8 cellular contexts compared by ENCODE assay signal in the genomic region with DNA sequence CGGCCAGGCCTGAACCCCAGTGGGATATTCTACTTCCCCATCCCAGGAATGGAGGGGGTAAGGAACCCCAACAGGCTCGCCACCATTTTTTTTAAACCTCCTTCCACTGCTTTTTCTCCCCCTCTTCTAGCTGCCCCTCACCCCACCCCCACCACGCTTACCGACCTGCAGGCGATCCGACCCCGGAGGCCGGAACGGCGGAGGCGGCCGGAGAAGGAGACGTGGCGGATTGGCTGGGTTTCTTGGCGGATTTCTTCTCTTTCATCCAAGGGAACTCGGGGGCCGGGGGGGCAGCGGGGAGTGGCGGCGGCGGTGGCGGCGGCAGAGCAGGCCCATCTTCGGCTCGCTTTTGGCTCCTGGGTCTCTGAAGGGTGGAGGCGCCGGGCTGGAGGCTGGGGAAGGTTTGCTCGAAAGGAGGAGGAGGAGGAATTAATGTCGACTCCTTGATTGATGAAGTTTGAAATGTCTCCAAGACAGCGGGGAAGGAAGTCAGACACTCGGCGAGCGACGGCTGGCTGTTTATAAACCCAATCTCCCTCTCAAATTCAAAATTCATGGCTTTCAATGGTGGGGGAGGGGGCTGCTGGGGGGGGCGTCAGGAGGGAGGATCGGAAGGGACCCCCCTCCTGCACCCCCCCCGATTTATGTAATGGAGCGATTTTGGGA. TPM values are rescaled to one million over a fixed set of nuclear protein-coding genes. Genes with fewer than 3 reads are reported as not detected.
DNase-seq lines count a peak whose midpoint lies in the region; ATAC-seq, FAIRE-seq and TF ChIP-seq lines count a peak whose summit lies in the region.

No MANE protein-coding gene starts in this region.

- TF ChIP-seq RAD21 in liver (IDR thresholded peaks at IDR 0.05): no peak
- TF ChIP-seq RAD21 in HepG2 (CRISPR knock-in tag; IDR thresholded peaks at IDR 0.05): no peak

- no peaks in the 10 kb centered on the region for H3K9me3 Mint-ChIP-seq in activated CD4-positive, alpha-beta memory T cell treated with anti-CD3 and anti-CD28 coated beads for 36 hours
- H3K9me3 Mint-ChIP-seq in nephron progenitor cell: no peaks in the 10 kb centered on the region

- H3K36me3 ChIP-seq in liver (ENCODE audit: control insufficient read depth in 4 of 4, insufficient read depth in 3 of 4, low read depth in 1 of 4, low read length in 3 of 4) (no peaks in the 10 kb centered on the region), HepG2 (replicated peaks in 1 of 2; ENCODE audit: control insufficient read depth in 1 of 2, insufficient read depth in 2 of 2, low read length in 2 of 2) (no peaks in the 10 kb centered on the region)

- H3K27ac Mint-ChIP-seq in activated CD4-positive, alpha-beta memory T cell treated with anti-CD3 and anti-CD28 coated beads for 36 hours: peak overlapping the region; percentile 96
- peak overlapping the region; percentile 100 for H3K27ac Mint-ChIP-seq in nephron progenitor cell

- H3K4me1 ChIP-seq in liver (ENCODE audit: control insufficient read depth in 4 of 4, insufficient read depth in 4 of 4, low read length in 3 of 4) (peaks cover 0 to 12% (median 3%) of the 10 kb centered on the region in 4 donors), HepG2 (ENCODE audit: insufficient read depth, low read length) (no peaks in the 10 kb centered on the region)

- peak overlapping the region; percentile 61 to 77 for H3K27ac ChIP-seq in liver (ENCODE audit: low read depth in 1 of 2, low read length in 2 of 2)
- H3K27ac ChIP-seq in HepG2 (ENCODE audit: extremely low read length, insufficient read depth, low read length): no peak overlapping the region

- no peak overlapping the region for H3K4me2 ChIP-seq in HepG2 (ENCODE audit: low read depth, low read length)

- H3K4me1 Mint-ChIP-seq in activated CD4-positive, alpha-beta memory T cell treated with anti-CD3 and anti-CD28 coated beads for 36 hours (ENCODE audit: low read depth): peaks cover 40% of the 10 kb centered on the region
- peaks cover 70% of the 10 kb centered on the region for H3K4me1 Mint-ChIP-seq in nephron progenitor cell

- CTCF ChIA-PET in HepG2 (lab: Yijun Ruan, JAX; ENCODE audit: low intra/inter-chr PET ratio, low total read pairs): no interaction called here
- CTCF ChIA-PET in activated CD4-positive, alpha-beta memory T cell treated with anti-CD3 and anti-CD28 coated beads for 36 hours (lab: Charles Lee): interaction anchor here (0.7 kb wide), 1 partner anchor 12 kb away, joined by 4 read pairs; no protein-coding TSS in a partner anchor

- intact Hi-C loops in HepG2 (cut with micrococcal nuclease; ENCODE audit: unreplicated experiment): no loop called here
- intact Hi-C loops in activated CD4-positive, alpha-beta memory T cell treated with anti-CD3 and anti-CD28 coated beads for 36 hours (cut with micrococcal nuclease): loop anchor here (5.0 kb wide), 1 partner anchor 33 kb away; a partner anchor contains a TSS

- H4K20me1 ChIP-seq in HepG2 (ENCODE audit: insufficient read depth, low read length): no peaks in the 10 kb centered on the region

- no TSS peak for BruUV-seq in HepG2 (replicated peaks; lab: Mats Ljungman, UMichigan)

- TF ChIP-seq POLR2A in HepG2 (IDR thresholded peaks at IDR 0.05; ENCODE audit: insufficient read depth in 1 of 2, low read depth in 2 of 2, low read length in 2 of 2): no peak

- peaks cover 11% of the 10 kb centered on the region for H3K36me3 Mint-ChIP-seq in activated CD4-positive, alpha-beta memory T cell treated with anti-CD3 and anti-CD28 coated beads for 36 hours
- H3K36me3 Mint-ChIP-seq in nephron progenitor cell (ENCODE audit: low read depth): peaks cover 37% of the 10 kb centered on the region

- TF ChIP-seq CTCF in liver (IDR thresholded peaks at IDR 0.05; ENCODE audit: low read depth, low read length, missing input control) (no peak), HepG2 (CRISPR knock-in tag; IDR thresholded peaks at IDR 0.05) (no peak), nephron progenitor cell (IDR thresholded peaks at IDR 0.05) (no peak)

- TF ChIP-seq EP300 in HepG2 (IDR thresholded peaks at IDR 0.05; ENCODE audit: low read depth in 2 of 2, low read length in 2 of 2) (no peak), HepG2 (CRISPR knock-in tag; IDR thresholded peaks at IDR 0.05; ENCODE audit: borderline replicate concordance) (no peak)

- 10% methylated on average over 38 of the region's 38 CpGs for whole genome bisulfite sequencing in liver
- 47% methylated on average over 38 of the region's 38 CpGs for WGBS in HepG2 (ENCODE audit: low lambda C conversion rate)

- no peak overlapping the region for H3K9ac ChIP-seq in liver (ENCODE audit: low read depth in 1 of 2, low read length in 2 of 2)
- H3K9ac ChIP-seq in HepG2 (ENCODE audit: insufficient read depth, low read depth, low read length): no peak overlapping the region

- DNase-seq in HepG2 (ENCODE audit: low spot score): no peak
- peak; percentile 63 for DNase-seq in activated CD4-positive, alpha-beta memory T cell treated with anti-CD3 and anti-CD28 coated beads for 36 hours
- DNase-seq in nephron progenitor cell: peak; percentile 80
- no peak for DNase-seq in dedifferentiated amniotic fluid mesenchymal stem cell (ENCODE audit: extremely low spot score)
- DNase-seq in MV-4-11 (lab: John Stamatoyannopoulos, UW): no peak

- no peak for FAIRE-seq in HepG2 (lab: Jason Lieb, UNC)

- no peak overlapping the region for H2AFZ ChIP-seq in HepG2 (ENCODE audit: low read length)

- in situ Hi-C loops in HepG2 (cut with HindIII; ENCODE audit: extremely low pct_ligation_motif_present, low pct_unique_long_range_greater_than_20kb): no loop called here

- peaks cover 18% of the 10 kb centered on the region for H3K27me3 Mint-ChIP-seq in activated CD4-positive, alpha-beta memory T cell treated with anti-CD3 and anti-CD28 coated beads for 36 hours
- peaks cover 6% of the 10 kb centered on the region for H3K27me3 Mint-ChIP-seq in nephron progenitor cell (ENCODE audit: low read depth, poor library complexity)

- no peaks in the 10 kb centered on the region for H3K79me2 ChIP-seq in HepG2 (ENCODE audit: insufficient read depth, low read length)

- no peaks in the 10 kb centered on the region for H3K9me3 ChIP-seq in liver (ENCODE audit: control insufficient read depth in 4 of 4, low read length in 3 of 4)
- no peaks in the 10 kb centered on the region for H3K9me3 ChIP-seq in HepG2 (ENCODE audit: low read length)

- peak overlapping the region; percentile 19 to 57 (median 44) for H3K4me3 ChIP-seq in liver (ENCODE audit: low read depth in 1 of 3, low read length in 3 of 3)
- H3K4me3 ChIP-seq in HepG2 (replicated peaks in 1 of 3; ENCODE audit: insufficient read depth in 1 of 3, low read depth in 2 of 3, low read length in 3 of 3): no peak overlapping the region

- ATAC-seq in HepG2: no peak
- peak; percentile 41 for ATAC-seq in esophagus mucosa
- no peak for ATAC-seq in HG02884 (IDR thresholded peaks at IDR 0.05; ENCODE audit: unreplicated experiment)

- peaks cover 2 to 14% (median 3%) of the 10 kb centered on the region in 4 donors for H3K27me3 ChIP-seq in liver (ENCODE audit: control insufficient read depth in 4 of 4, insufficient read depth in 4 of 4, low read length in 3 of 4)
- H3K27me3 ChIP-seq in HepG2 (ENCODE audit: control insufficient read depth in 1 of 2, insufficient read depth in 2 of 2, low read length in 2 of 2): peaks cover 8 to 98% of the 10 kb centered on the region in 2 experiments

- POLR2A ChIA-PET in HepG2 (lab: Yijun Ruan, JAX): no interaction called here
- POLR2A ChIA-PET in activated CD4-positive, alpha-beta memory T cell treated with anti-CD3 and anti-CD28 coated beads for 36 hours (lab: Charles Lee): interaction anchor here (1.2 kb wide), 1 partner anchor 12 kb away, joined by 3 read pairs; no protein-coding TSS in a partner anchor

- peak overlapping the region; percentile 84 for H3K4me3 Mint-ChIP-seq in activated CD4-positive, alpha-beta memory T cell treated with anti-CD3 and anti-CD28 coated beads for 36 hours
- H3K4me3 Mint-ChIP-seq in nephron progenitor cell: peak overlapping the region; percentile 99

RNA-seq across cellular contexts. Expression of a gene that starts 0.4 kb away (rescaled TPM):
- total RNA-seq in liver: 1 to 10 TPM in 1 of 2 donors, under 1 TPM in 1; 0.67 to 2.3 TPM
- polyA plus RNA-seq in liver: 1 to 10 TPM; 1.3 to 2.5 TPM
- total RNA-seq in HepG2 (2016; rRNA removed; fragmentation: Illumina TruSeq; extraction: Trizol): not detected in 2 replicates
- not detected in 2 replicates for total RNA-seq in HepG2 (2016; cell fraction: cytosol; rRNA removed; fragmentation: Illumina TruSeq; extraction: Trizol; ENCODE audit: low read depth)
- not detected in 2 replicates for total RNA-seq in HepG2 (2016; cell fraction: insoluble cytoplasmic fraction; rRNA removed; fragmentation: Illumina TruSeq; extraction: Trizol)
- total RNA-seq in HepG2 (2016; cell fraction: membrane; rRNA removed; fragmentation: Illumina TruSeq; extraction: Trizol): not detected in 2 replicates
- total RNA-seq in HepG2 (2016; cell fraction: nucleus; rRNA removed; fragmentation: Illumina TruSeq; extraction: Trizol): not detected in 2 replicates
- polyA plus RNA-seq in HepG2 (2011; rRNA removed): not detected in 2 replicates
- polyA plus RNA-seq in HepG2 (2011; cell fraction: cytosol; rRNA removed): not detected in 2 replicates
- not detected in 2 replicates for polyA plus RNA-seq in HepG2 (2011; cell fraction: nucleus; rRNA removed)
- not detected in 2 replicates for polyA plus RNA-seq in HepG2 (2012)
- polyA plus RNA-seq in HepG2 (2016; cell fraction: cytosol; fragmentation: Illumina TruSeq; extraction: Trizol; ENCODE audit: low read depth): not detected in 2 replicates
- polyA plus RNA-seq in HepG2 (2016; cell fraction: insoluble cytoplasmic fraction; fragmentation: Illumina TruSeq; extraction: Trizol; ENCODE audit: low read depth): not detected in 2 replicates
- polyA plus RNA-seq in HepG2 (2016; cell fraction: membrane; fragmentation: Illumina TruSeq; extraction: Trizol; ENCODE audit: low read depth): not detected in 2 replicates
- polyA plus RNA-seq in HepG2 (2016; cell fraction: nucleus; fragmentation: Illumina TruSeq; extraction: Trizol; ENCODE audit: insufficient read depth, low read depth): not detected in 2 replicates
- 0.28 TPM in 1 of 2 replicates, not detected in the other for polyA minus RNA-seq in HepG2 (2011; rRNA and poly(A)+ RNA removed; ENCODE audit: low replicate concordance)
- polyA minus RNA-seq in HepG2 (2011; cell fraction: cytosol; rRNA and poly(A)+ RNA removed): not detected in 2 replicates
- not detected in 2 replicates for polyA minus RNA-seq in HepG2 (2011; cell fraction: nucleus; rRNA and poly(A)+ RNA removed)
- 10 to 100 TPM; 13.3 to 16.8 TPM for total RNA-seq in activated CD4-positive, alpha-beta memory T cell treated with anti-CD3 and anti-CD28 coated beads for 36 hours
- 14.1 TPM for total RNA-seq in esophagus mucosa

RNA-seq across cellular contexts. Expression of a gene that starts 13.7 kb away (rescaled TPM):
- total RNA-seq in liver: not detected
- polyA plus RNA-seq in liver: not detected
- total RNA-seq in HepG2 (2016; rRNA removed; fragmentation: Illumina TruSeq; extraction: Trizol): not detected in 2 replicates
- not detected in 2 replicates for total RNA-seq in HepG2 (2016; cell fraction: cytosol; rRNA removed; fragmentation: Illumina TruSeq; extraction: Trizol; ENCODE audit: low read depth)
- not detected in 2 replicates for total RNA-seq in HepG2 (2016; cell fraction: insoluble cytoplasmic fraction; rRNA removed; fragmentation: Illumina TruSeq; extraction: Trizol)
- total RNA-seq in HepG2 (2016; cell fraction: membrane; rRNA removed; fragmentation: Illumina TruSeq; extraction: Trizol): not detected in 2 replicates
- not detected in 2 replicates for total RNA-seq in HepG2 (2016; cell fraction: nucleus; rRNA removed; fragmentation: Illumina TruSeq; extraction: Trizol)
- polyA plus RNA-seq in HepG2 (2011; rRNA removed): not detected in 2 replicates
- not detected in 2 replicates for polyA plus RNA-seq in HepG2 (2011; cell fraction: cytosol; rRNA removed)
- polyA plus RNA-seq in HepG2 (2011; cell fraction: nucleus; rRNA removed): not detected in 2 replicates
- polyA plus RNA-seq in HepG2 (2012): not detected in 2 replicates
- polyA plus RNA-seq in HepG2 (2016; cell fraction: cytosol; fragmentation: Illumina TruSeq; extraction: Trizol; ENCODE audit: low read depth): not detected in 2 replicates
- polyA plus RNA-seq in HepG2 (2016; cell fraction: insoluble cytoplasmic fraction; fragmentation: Illumina TruSeq; extraction: Trizol; ENCODE audit: low read depth): not detected in 2 replicates
- not detected in 2 replicates for polyA plus RNA-seq in HepG2 (2016; cell fraction: membrane; fragmentation: Illumina TruSeq; extraction: Trizol; ENCODE audit: low read depth)
- not detected in 2 replicates for polyA plus RNA-seq in HepG2 (2016; cell fraction: nucleus; fragmentation: Illumina TruSeq; extraction: Trizol; ENCODE audit: insufficient read depth, low read depth)
- polyA minus RNA-seq in HepG2 (2011; rRNA and poly(A)+ RNA removed; ENCODE audit: low replicate concordance): not detected in 2 replicates
- polyA minus RNA-seq in HepG2 (2011; cell fraction: cytosol; rRNA and poly(A)+ RNA removed): not detected in 2 replicates
- polyA minus RNA-seq in HepG2 (2011; cell fraction: nucleus; rRNA and poly(A)+ RNA removed): not detected in 2 replicates
- total RNA-seq in activated CD4-positive, alpha-beta memory T cell treated with anti-CD3 and anti-CD28 coated beads for 36 hours: not detected
- total RNA-seq in esophagus mucosa: 0.24 TPM

RNA-seq across cellular contexts. Expression of a gene that starts 33.7 kb away (rescaled TPM):
- under 1 TPM; 0.65 to 0.75 TPM for total RNA-seq in liver
- polyA plus RNA-seq in liver: under 1 TPM; 0.19 to 0.35 TPM
- total RNA-seq in HepG2 (2016; rRNA removed; fragmentation: Illumina TruSeq; extraction: Trizol): not detected in 2 replicates
- total RNA-seq in HepG2 (2016; cell fraction: cytosol; rRNA removed; fragmentation: Illumina TruSeq; extraction: Trizol; ENCODE audit: low read depth): not detected in 2 replicates
- not detected in 2 replicates for total RNA-seq in HepG2 (2016; cell fraction: insoluble cytoplasmic fraction; rRNA removed; fragmentation: Illumina TruSeq; extraction: Trizol)
- total RNA-seq in HepG2 (2016; cell fraction: membrane; rRNA removed; fragmentation: Illumina TruSeq; extraction: Trizol): not detected in 2 replicates
- not detected in 2 replicates for total RNA-seq in HepG2 (2016; cell fraction: nucleus; rRNA removed; fragmentation: Illumina TruSeq; extraction: Trizol)
- not detected in 2 replicates for polyA plus RNA-seq in HepG2 (2011; rRNA removed)
- polyA plus RNA-seq in HepG2 (2011; cell fraction: cytosol; rRNA removed): not detected in 2 replicates
- not detected in 2 replicates for polyA plus RNA-seq in HepG2 (2011; cell fraction: nucleus; rRNA removed)
- polyA plus RNA-seq in HepG2 (2012): not detected in 2 replicates
- polyA plus RNA-seq in HepG2 (2016; cell fraction: cytosol; fragmentation: Illumina TruSeq; extraction: Trizol; ENCODE audit: low read depth): not detected in 2 replicates
- not detected in 2 replicates for polyA plus RNA-seq in HepG2 (2016; cell fraction: insoluble cytoplasmic fraction; fragmentation: Illumina TruSeq; extraction: Trizol; ENCODE audit: low read depth)
- polyA plus RNA-seq in HepG2 (2016; cell fraction: membrane; fragmentation: Illumina TruSeq; extraction: Trizol; ENCODE audit: low read depth): not detected in 2 replicates
- not detected in 2 replicates for polyA plus RNA-seq in HepG2 (2016; cell fraction: nucleus; fragmentation: Illumina TruSeq; extraction: Trizol; ENCODE audit: insufficient read depth, low read depth)
- polyA minus RNA-seq in HepG2 (2011; rRNA and poly(A)+ RNA removed; ENCODE audit: low replicate concordance): 0.04 and 0.49 TPM in 2 replicates
- not detected in 2 replicates for polyA minus RNA-seq in HepG2 (2011; cell fraction: cytosol; rRNA and poly(A)+ RNA removed)
- not detected in 2 replicates for polyA minus RNA-seq in HepG2 (2011; cell fraction: nucleus; rRNA and poly(A)+ RNA removed)
- 1 to 10 TPM; 2.3 TPM for total RNA-seq in activated CD4-positive, alpha-beta memory T cell treated with anti-CD3 and anti-CD28 coated beads for 36 hours
- 2.4 TPM for total RNA-seq in esophagus mucosa

RNA-seq across cellular contexts. Expression of a gene that starts 45.6 kb away (rescaled TPM):
- 1 to 10 TPM in 1 of 2 donors, under 1 TPM in 1; 0.75 to 2.2 TPM for total RNA-seq in liver
- polyA plus RNA-seq in liver: 1 to 10 TPM; 1.0 to 1.3 TPM
- not detected in 2 replicates for total RNA-seq in HepG2 (2016; rRNA removed; fragmentation: Illumina TruSeq; extraction: Trizol)
- total RNA-seq in HepG2 (2016; cell fraction: cytosol; rRNA removed; fragmentation: Illumina TruSeq; extraction: Trizol; ENCODE audit: low read depth): not detected in 2 replicates
- not detected in 2 replicates for total RNA-seq in HepG2 (2016; cell fraction: insoluble cytoplasmic fraction; rRNA removed; fragmentation: Illumina TruSeq; extraction: Trizol)
- not detected in 2 replicates for total RNA-seq in HepG2 (2016; cell fraction: membrane; rRNA removed; fragmentation: Illumina TruSeq; extraction: Trizol)
- not detected in 2 replicates for total RNA-seq in HepG2 (2016; cell fraction: nucleus; rRNA removed; fragmentation: Illumina TruSeq; extraction: Trizol)
- polyA plus RNA-seq in HepG2 (2011; rRNA removed): not detected in 2 replicates
- not detected in 2 replicates for polyA plus RNA-seq in HepG2 (2011; cell fraction: cytosol; rRNA removed)
- polyA plus RNA-seq in HepG2 (2011; cell fraction: nucleus; rRNA removed): 0.28 TPM in 1 of 2 replicates, not detected in the other
- polyA plus RNA-seq in HepG2 (2012): not detected in 2 replicates
- polyA plus RNA-seq in HepG2 (2016; cell fraction: cytosol; fragmentation: Illumina TruSeq; extraction: Trizol; ENCODE audit: low read depth): not detected in 2 replicates
- not detected in 2 replicates for polyA plus RNA-seq in HepG2 (2016; cell fraction: insoluble cytoplasmic fraction; fragmentation: Illumina TruSeq; extraction: Trizol; ENCODE audit: low read depth)
- not detected in 2 replicates for polyA plus RNA-seq in HepG2 (2016; cell fraction: membrane; fragmentation: Illumina TruSeq; extraction: Trizol; ENCODE audit: low read depth)
- polyA plus RNA-seq in HepG2 (2016; cell fraction: nucleus; fragmentation: Illumina TruSeq; extraction: Trizol; ENCODE audit: insufficient read depth, low read depth): not detected in 2 replicates
- polyA minus RNA-seq in HepG2 (2011; rRNA and poly(A)+ RNA removed; ENCODE audit: low replicate concordance): 2.3 TPM in 1 of 2 replicates, not detected in the other
- not detected in 2 replicates for polyA minus RNA-seq in HepG2 (2011; cell fraction: cytosol; rRNA and poly(A)+ RNA removed)
- polyA minus RNA-seq in HepG2 (2011; cell fraction: nucleus; rRNA and poly(A)+ RNA removed): not detected in 2 replicates
- 1 to 10 TPM; 2.6 TPM for total RNA-seq in activated CD4-positive, alpha-beta memory T cell treated with anti-CD3 and anti-CD28 coated beads for 36 hours
- total RNA-seq in esophagus mucosa: 6.0 TPM

RNA-seq across cellular contexts. Expression of a gene that starts 49.1 kb away (rescaled TPM):
- under 1 TPM in 1 of 2 donors, not detected in 1; 0.08 TPM for total RNA-seq in liver
- under 1 TPM; 0.36 to 0.38 TPM for polyA plus RNA-seq in liver
- total RNA-seq in HepG2 (2016; rRNA removed; fragmentation: Illumina TruSeq; extraction: Trizol): not detected in 2 replicates
- total RNA-seq in HepG2 (2016; cell fraction: cytosol; rRNA removed; fragmentation: Illumina TruSeq; extraction: Trizol; ENCODE audit: low read depth): not detected in 2 replicates
- total RNA-seq in HepG2 (2016; cell fraction: insoluble cytoplasmic fraction; rRNA removed; fragmentation: Illumina TruSeq; extraction: Trizol): not detected in 2 replicates
- not detected in 2 replicates for total RNA-seq in HepG2 (2016; cell fraction: membrane; rRNA removed; fragmentation: Illumina TruSeq; extraction: Trizol)
- not detected in 2 replicates for total RNA-seq in HepG2 (2016; cell fraction: nucleus; rRNA removed; fragmentation: Illumina TruSeq; extraction: Trizol)
- not detected in 2 replicates for polyA plus RNA-seq in HepG2 (2011; rRNA removed)
- not detected in 2 replicates for polyA plus RNA-seq in HepG2 (2011; cell fraction: cytosol; rRNA removed)
- not detected in 2 replicates for polyA plus RNA-seq in HepG2 (2011; cell fraction: nucleus; rRNA removed)
- not detected in 2 replicates for polyA plus RNA-seq in HepG2 (2012)
- not detected in 2 replicates for polyA plus RNA-seq in HepG2 (2016; cell fraction: cytosol; fragmentation: Illumina TruSeq; extraction: Trizol; ENCODE audit: low read depth)
- polyA plus RNA-seq in HepG2 (2016; cell fraction: insoluble cytoplasmic fraction; fragmentation: Illumina TruSeq; extraction: Trizol; ENCODE audit: low read depth): not detected in 2 replicates
- polyA plus RNA-seq in HepG2 (2016; cell fraction: membrane; fragmentation: Illumina TruSeq; extraction: Trizol; ENCODE audit: low read depth): not detected in 2 replicates
- polyA plus RNA-seq in HepG2 (2016; cell fraction: nucleus; fragmentation: Illumina TruSeq; extraction: Trizol; ENCODE audit: insufficient read depth, low read depth): not detected in 2 replicates
- polyA minus RNA-seq in HepG2 (2011; rRNA and poly(A)+ RNA removed; ENCODE audit: low replicate concordance): 0.49 TPM in 1 of 2 replicates, not detected in the other
- not detected in 2 replicates for polyA minus RNA-seq in HepG2 (2011; cell fraction: cytosol; rRNA and poly(A)+ RNA removed)
- polyA minus RNA-seq in HepG2 (2011; cell fraction: nucleus; rRNA and poly(A)+ RNA removed): not detected in 2 replicates
- not detected for total RNA-seq in activated CD4-positive, alpha-beta memory T cell treated with anti-CD3 and anti-CD28 coated beads for 36 hours
- total RNA-seq in esophagus mucosa: 0.16 TPM

Comparison
In these comparisons a context has a peak if more than half of its experiments do, and no peak if none do; other contexts are left out.
1. H3K4me3 ChIP-seq: peak in liver (3 of 3); none in HepG2 (0 of 3).
2. DNase-seq: peak in activated CD4-positive, alpha-beta memory T cell treated with anti-CD3 and anti-CD28 coated beads for 36 hours (single experiment) and nephron progenitor cell (single experiment); none in HepG2 (single experiment), dedifferentiated amniotic fluid mesenchymal stem cell (single experiment) and MV-4-11 (single experiment).